8 cellular contexts compared by ENCODE assay signal in the genomic region with DNA sequence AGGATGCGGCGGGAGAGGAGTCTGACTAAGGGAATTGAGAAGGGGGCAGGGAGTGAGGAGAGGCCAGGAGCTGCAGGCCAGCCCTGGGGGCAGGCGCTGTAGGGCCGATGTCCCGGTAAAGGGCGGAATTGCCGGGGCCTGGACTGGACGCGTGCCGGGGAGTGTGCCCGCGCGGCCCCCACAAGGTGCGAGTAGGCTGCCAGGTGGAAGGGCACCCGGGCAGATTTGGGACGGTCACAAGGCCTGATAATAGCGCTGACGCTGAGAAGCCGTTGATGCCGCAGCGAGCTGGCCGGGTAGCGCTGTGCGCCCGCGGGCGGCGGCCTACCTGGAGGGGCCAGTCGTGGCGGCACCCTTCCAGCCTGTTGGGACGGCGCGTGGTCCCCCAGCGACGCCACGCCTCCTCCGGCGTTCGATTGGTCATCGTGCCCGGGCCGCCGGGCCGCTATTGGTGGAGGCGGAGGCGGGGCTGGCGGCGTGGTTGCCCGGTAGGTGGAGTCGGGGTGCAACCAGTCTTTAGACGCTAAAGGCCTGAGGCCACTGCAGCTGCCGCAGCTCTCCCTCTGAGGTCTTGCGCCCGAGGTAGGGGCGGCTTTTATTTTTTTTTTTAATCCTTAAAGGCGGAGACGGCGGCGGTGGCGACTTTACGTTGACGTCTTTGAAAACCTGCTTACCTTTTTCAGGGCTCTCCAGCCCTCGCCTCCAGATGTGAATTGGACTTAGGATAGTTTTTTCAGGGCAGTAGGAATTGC. TPM values are rescaled to one million over a fixed set of nuclear protein-coding genes. Genes with fewer than 3 reads are reported as not detected.
DNase-seq lines count a peak whose midpoint lies in the region; ATAC-seq and TF ChIP-seq lines count a peak whose summit lies in the region.

No MANE protein-coding gene starts in this region.

- TF ChIP-seq CTCF in DOHH2 (IDR thresholded peaks at IDR 0.05; ENCODE audit: low read depth, low read length, poor library complexity, severe bottlenecking) (no peak), osteoblast (IDR thresholded peaks at IDR 0.05; ENCODE audit: extremely low read depth, low read depth, low read length) (no peak), thyroid gland (IDR thresholded peaks at IDR 0.05) (peak in 2 of 6 experiments; percentile 9 to 18)

- ATAC-seq in GM21825 (IDR thresholded peaks at IDR 0.05; ENCODE audit: unreplicated experiment) = peak; percentile 76

- no peaks in the 10 kb centered on the region for H3F3A ChIP-seq in DOHH2 (ENCODE audit: control insufficient read depth, insufficient read depth)

- H3K9me3 ChIP-seq in DOHH2 (ENCODE audit: control insufficient read depth, insufficient read depth, low read length) = no peaks in the 10 kb centered on the region
- no peaks in the 10 kb centered on the region for H3K9me3 ChIP-seq in osteoblast (ENCODE audit: low read depth, low read length)
- H3K9me3 ChIP-seq in thyroid gland = no peaks in the 10 kb centered on the region

- H3K4me2 ChIP-seq in DOHH2 (ENCODE audit: low read length) (peak overlapping the region; percentile 67), osteoblast (ENCODE audit: insufficient read depth, low read length) (peak overlapping the region; percentile 94)

- H3K27ac ChIP-seq in DOHH2 (ENCODE audit: low read depth, low read length) (peak overlapping the region; percentile 83), osteoblast (ENCODE audit: low read depth, low read length) (peak overlapping the region; percentile 90), thyroid gland (peak overlapping the region; percentile 91)

- H3K9me2 ChIP-seq in DOHH2 (replicated peaks; ENCODE audit: control insufficient read depth, low read length) = no peaks in the 10 kb centered on the region

- peak in 1 of 2 donors; percentile 98 for TF ChIP-seq POLR2A in thyroid gland (IDR thresholded peaks at IDR 0.05)

- peak; percentile 95 for DNase-seq in LoVo (ENCODE audit: low spot score)
- DNase-seq in activated T-helper 1 cell treated with anti-CD3 and anti-CD28 coated beads, Interleukin-2, amount 50 U/mL, for 16 hours (ENCODE audit: low read depth in 1 of 2, low spot score in 1 of 2) = peak; percentile 89 to 93
- peak; percentile 82 for DNase-seq in foreskin melanocyte
- peak; percentile 99 for DNase-seq in osteoblast (ENCODE audit: insufficient read length, low spot score, missing footprints)
- DNase-seq in thyroid gland = peak; percentile 99
- DNase-seq in DMS114 treated with DMSO at 0.1 percent for 48 hours (lab: John Stamatoyannopoulos, UW; ENCODE audit: unreplicated experiment) = no peak

- H3K79me2 ChIP-seq in DOHH2 (ENCODE audit: control insufficient read depth, low read length) (peaks cover 58% of the 10 kb centered on the region), osteoblast (ENCODE audit: insufficient read depth, low read length) (peaks cover 46% of the 10 kb centered on the region)

- H2AFZ ChIP-seq in osteoblast (ENCODE audit: low read length) = peak overlapping the region; percentile 99

- no peaks in the 10 kb centered on the region for H3K27me3 ChIP-seq in DOHH2 (ENCODE audit: control insufficient read depth, low read length)
- H3K27me3 ChIP-seq in osteoblast (ENCODE audit: insufficient read depth, low read length) = no peaks in the 10 kb centered on the region
- H3K27me3 ChIP-seq in thyroid gland = no peaks in the 10 kb centered on the region

- H3K4me1 ChIP-seq in DOHH2 (ENCODE audit: control insufficient read depth, low read length) (peaks cover 53% of the 10 kb centered on the region), osteoblast (ENCODE audit: insufficient read depth, low read length) (peaks cover 14% of the 10 kb centered on the region), thyroid gland (peaks cover 29 to 35% of the 10 kb centered on the region in 2 donors)

- intact Hi-C loops in thyroid gland (cut with DNase I) = loop anchor here (10.0 kb wide), 1 partner anchor 199 kb away; no protein-coding TSS in a partner anchor

- H4K20me1 ChIP-seq in DOHH2 (ENCODE audit: control insufficient read depth, insufficient read depth, low read depth, low read length) (peaks cover 26% of the 10 kb centered on the region), osteoblast (ENCODE audit: insufficient read depth, low read length) (peaks cover 32% of the 10 kb centered on the region)

- 1% methylated on average over 25 to 39 of the region's 63 CpGs for WGBS in thyroid gland, 2 donors

- peaks cover 32% of the 10 kb centered on the region for H3K36me3 ChIP-seq in DOHH2 (ENCODE audit: control insufficient read depth, low read length)
- H3K36me3 ChIP-seq in osteoblast (ENCODE audit: insufficient read depth, low read length) = peaks cover 3% of the 10 kb centered on the region
- H3K36me3 ChIP-seq in thyroid gland = no peaks in the 10 kb centered on the region

- H3K4me3 ChIP-seq in DOHH2 (ENCODE audit: low read length) (peak overlapping the region; percentile 88), osteoblast (ENCODE audit: insufficient read depth, low read length) (peak overlapping the region; percentile 90), thyroid gland (replicated peaks in 1 of 3) (peak overlapping the region; percentile 65 to 74 (median 73))

RNA-seq across cellular contexts. Expression of gene SLC25A38, which starts 0.9 kb away (rescaled TPM):
- 28.2 and 29.2 TPM in 2 replicates for total RNA-seq in osteoblast
- total RNA-seq in thyroid gland = 10 to 100 TPM; 45.6 to 71.6 (median 54.9) TPM

RNA-seq across cellular contexts. Expression of gene RPSA, which starts 22.4 kb away (rescaled TPM):
- 1,028 and 1,154 TPM in 2 replicates for total RNA-seq in osteoblast
- total RNA-seq in thyroid gland = 1,000 to 10,000 TPM in 1 of 4 donors, 100 to 1,000 TPM in 3; 570 to 1,162 (median 852) TPM

RNA-seq across cellular contexts. Expression of gene CCR8, which starts 54.6 kb away (rescaled TPM):
- total RNA-seq in osteoblast (not detected in 2 replicates), thyroid gland (not detected)
